ENCODE assay signal across 18 cellular contexts in genomic region chr7:142788303-142789286, GRCh38. TPM values are rescaled to one million over a fixed set of nuclear protein-coding genes. Genes with fewer than 3 reads are reported as not detected.
DNase-seq lines count a peak whose midpoint lies in the region; ATAC-seq, FAIRE-seq and TF ChIP-seq lines count a peak whose summit lies in the region.
"Had no signal": no experiment of that assay in that cellular context is flagged by ENCODE, and none has a peak within 500 bp of the region (broad histone marks: within the 10 kb centered on the region; RNA-seq: fewer than 3 reads in every experiment).

No MANE protein-coding gene starts in this region.

- peak overlapping the region; percentile 95 to 100 (median 96) for H3K27ac Mint-ChIP-seq in CD4-positive, alpha-beta memory T cell
- peak overlapping the region; percentile 98 to 100 for H3K27ac Mint-ChIP-seq in activated naive CD4-positive, alpha-beta T cell treated with anti-CD3 and anti-CD28 coated beads, Interleukin-2, amount 50 U/mL, for 72 hours
- H3K27ac Mint-ChIP-seq in natural killer cell, result peak overlapping the region; percentile 92 to 100
- H3K27ac Mint-ChIP-seq: brain had no signal

- H3K4me1 Mint-ChIP-seq in CD4-positive, alpha-beta memory T cell, result peaks cover 14 to 47% (median 24%) of the 10 kb centered on the region in 4 donors
- peaks cover 72 to 94% of the 10 kb centered on the region in 2 donors for H3K4me1 Mint-ChIP-seq in natural killer cell
- H3K4me1 Mint-ChIP-seq: brain had no signal

- H3F3A ChIP-seq in OCI-LY1 (ENCODE audit: insufficient read depth, low read length), result no peaks in the 10 kb centered on the region

- H3K9ac ChIP-seq in OCI-LY1 (ENCODE audit: low read length), result no peak overlapping the region

- no peak overlapping the region for H2AFZ ChIP-seq in OCI-LY1 (ENCODE audit: low read length)

- FAIRE-seq in RCC 7860 (lab: Jason Lieb, UNC), result no peak
- FAIRE-seq: TTC549 had no signal

- H3K79me2 ChIP-seq in OCI-LY1 (ENCODE audit: insufficient read depth, low read length), result no peaks in the 10 kb centered on the region

- no peaks in the 10 kb centered on the region for H3K9me3 ChIP-seq in CD4-positive, alpha-beta memory T cell (ENCODE audit: control insufficient read depth in 1 of 2, low read length in 2 of 2)
- H3K9me3 ChIP-seq in OCI-LY1 (ENCODE audit: low read length), result no peaks in the 10 kb centered on the region

- peak overlapping the region; percentile 99 for H3K27ac ChIP-seq in CD4-positive, alpha-beta memory T cell (ENCODE audit: low read depth, low read length)
- peak overlapping the region; percentile 58 for H3K27ac ChIP-seq in OCI-LY1 (ENCODE audit: low read depth, low read length, poor library complexity, severe bottlenecking)
- H3K27ac ChIP-seq: foreskin keratinocyte had no signal

- peaks cover 60 to 61% of the 10 kb centered on the region in 2 donors for H3K36me3 Mint-ChIP-seq in CD4-positive, alpha-beta memory T cell
- peaks cover 48 to 64% of the 10 kb centered on the region in 2 donors for H3K36me3 Mint-ChIP-seq in activated naive CD4-positive, alpha-beta T cell treated with anti-CD3 and anti-CD28 coated beads, Interleukin-2, amount 50 U/mL, for 72 hours
- H3K36me3 Mint-ChIP-seq in natural killer cell, result peaks cover 6% of the 10 kb centered on the region
- H3K36me3 Mint-ChIP-seq: brain had no signal

- H3K4me2 ChIP-seq in OCI-LY1 (ENCODE audit: low read length), result no peak overlapping the region

- peak overlapping the region; percentile 83 to 85 for H3K4me3 ChIP-seq in CD4-positive, alpha-beta memory T cell (ENCODE audit: low read length in 2 of 2)
- no peak overlapping the region for H3K4me3 ChIP-seq in OCI-LY1 (ENCODE audit: low read depth, low read length, poor library complexity, severe bottlenecking)

- peak in 3 of 5 donors; percentile 8 to 47 (median 25) for DNase-seq in CD4-positive, alpha-beta memory T cell
- no peak for DNase-seq in activated naive CD4-positive, alpha-beta T cell treated with anti-CD3 and anti-CD28 coated beads, Interleukin-2, amount 50 U/mL, for 72 hours (ENCODE audit: low spot score in 2 of 2)
- no peak for DNase-seq in natural killer cell
- no peak for DNase-seq in RCC 7860 (ENCODE audit: low spot score)
- DNase-seq in cerebellar nuclear complex (lab: John Stamatoyannopoulos, UW), result no peak
- DNase-seq in NCI-H345 treated with DMSO at 0.1 percent for 48 hours (lab: John Stamatoyannopoulos, UW; ENCODE audit: unreplicated experiment), result no peak
- no peak for DNase-seq in SHP77 treated with DMSO at 0.1 percent for 48 hours (lab: John Stamatoyannopoulos, UW)
- DNase-seq: foreskin keratinocyte, NCI-H1694 treated with DMSO at 0.1 percent for 48 hours, NCI-H69, SHP77, trophoblast cell had no signal

- H4K20me1 ChIP-seq in OCI-LY1 (ENCODE audit: insufficient read depth, low read length), result no peaks in the 10 kb centered on the region

- CTCF ChIA-PET in CD4-positive, alpha-beta memory T cell (lab: Charles Lee; ENCODE audit: partially characterized antibody), result interaction anchor here (1.3 to 21.7 kb wide), 3 partner anchors 10 to 488 kb away, joined by 3 to 623 read pairs (median 18); no protein-coding TSS in a partner anchor

- H3K27me3 ChIP-seq in CD4-positive, alpha-beta memory T cell (ENCODE audit: insufficient read depth, low read length), result no peaks in the 10 kb centered on the region
- no peaks in the 10 kb centered on the region for H3K27me3 ChIP-seq in OCI-LY1 (ENCODE audit: insufficient read depth, low read length)

- ATAC-seq in activated naive CD4-positive, alpha-beta T cell treated with anti-CD3 and anti-CD28 coated beads, Interleukin-2, amount 50 U/mL, for 72 hours, result no peak
- ATAC-seq in natural killer cell, result peak in 2 of 3 donors; percentile 14 to 36
- ATAC-seq: foreskin keratinocyte had no signal

- POLR2A ChIA-PET in CD4-positive, alpha-beta memory T cell (lab: Charles Lee; ENCODE audit: partially characterized antibody), result interaction anchor here (0.6 to 30.6 kb wide), 41 partner anchors 19 to 499 kb away, joined by 3 to 6843 read pairs (median 6); partner anchors contain the start of genes CASP2 and EPHB6

- H3K4me1 ChIP-seq in CD4-positive, alpha-beta memory T cell (ENCODE audit: insufficient read depth, low read length), result peaks cover 38% of the 10 kb centered on the region
- H3K4me1 ChIP-seq in OCI-LY1 (ENCODE audit: insufficient read depth, low read length, severe bottlenecking), result peaks cover 62% of the 10 kb centered on the region
- H3K4me1 ChIP-seq: foreskin keratinocyte had no signal

- no peaks in the 10 kb centered on the region for H3K27me3 Mint-ChIP-seq in CD4-positive, alpha-beta memory T cell
- no peaks in the 10 kb centered on the region for H3K27me3 Mint-ChIP-seq in natural killer cell (ENCODE audit: low read depth in 2 of 2)

- TF ChIP-seq CTCF in OCI-LY1 (IDR thresholded peaks at IDR 0.05; ENCODE audit: low read length) (no peak), natural killer cell (IDR thresholded peaks at IDR 0.05) (no peak)

- H3K9me2 ChIP-seq in OCI-LY1 (ENCODE audit: low read depth, low read length), result no peaks in the 10 kb centered on the region

- H3K36me3 ChIP-seq in CD4-positive, alpha-beta memory T cell (ENCODE audit: insufficient read depth, low read length), result peaks cover 16% of the 10 kb centered on the region
- H3K36me3 ChIP-seq in OCI-LY1 (ENCODE audit: insufficient read depth, low read length), result no peaks in the 10 kb centered on the region

- H3K9me3 Mint-ChIP-seq in CD4-positive, alpha-beta memory T cell, result peaks cover 0 to 3% (median under 1%) of the 10 kb centered on the region in 8 donors
- no peaks in the 10 kb centered on the region for H3K9me3 Mint-ChIP-seq in activated naive CD4-positive, alpha-beta T cell treated with anti-CD3 and anti-CD28 coated beads, Interleukin-2, amount 50 U/mL, for 72 hours
- H3K9me3 Mint-ChIP-seq in natural killer cell, result no peaks in the 10 kb centered on the region
- H3K9me3 Mint-ChIP-seq: brain had no signal

- peak overlapping the region; percentile 90 to 100 (median 98) for H3K4me3 Mint-ChIP-seq in CD4-positive, alpha-beta memory T cell
- peak overlapping the region; percentile 87 for H3K4me3 Mint-ChIP-seq in natural killer cell
- H3K4me3 Mint-ChIP-seq: brain had no signal

- intact Hi-C loops in CD4-positive, alpha-beta memory T cell (cut with micrococcal nuclease), result no loop called here
- intact Hi-C loops in natural killer cell (cut with micrococcal nuclease), result no loop called here

RNA-seq across cellular contexts. Expression of gene PRSS2, which starts 17.8 kb away (rescaled TPM):
- not detected for total RNA-seq in CD4-positive, alpha-beta memory T cell
- polyA plus RNA-seq in CD4-positive, alpha-beta memory T cell, result not detected
- under 1 TPM in 1 of 2 donors, not detected in 1; 0.82 TPM for total RNA-seq in activated naive CD4-positive, alpha-beta T cell treated with anti-CD3 and anti-CD28 coated beads, Interleukin-2, amount 50 U/mL, for 72 hours
- total RNA-seq in natural killer cell, result not detected
- total RNA-seq: foreskin keratinocyte, LHCN-M2 had no signal
- polyA plus RNA-seq: BJ had no signal

RNA-seq across cellular contexts. Expression of gene PRSS1, which starts 39.3 kb away (rescaled TPM):
- under 1 TPM in 1 of 2 experiments, not detected in 1; 0.44 TPM for total RNA-seq in CD4-positive, alpha-beta memory T cell
- not detected for polyA plus RNA-seq in CD4-positive, alpha-beta memory T cell
- not detected for total RNA-seq in activated naive CD4-positive, alpha-beta T cell treated with anti-CD3 and anti-CD28 coated beads, Interleukin-2, amount 50 U/mL, for 72 hours
- not detected for total RNA-seq in natural killer cell
- total RNA-seq: foreskin keratinocyte, LHCN-M2, omental fat pad had no signal
- polyA plus RNA-seq: BJ, foreskin keratinocyte had no signal

Comparison
In these comparisons a context has a peak if more than half of its experiments do, and no peak if none do; other contexts are left out.
1. DNase-seq: peak in CD4-positive, alpha-beta memory T cell (3 of 5); none in activated naive CD4-positive, alpha-beta T cell treated with anti-CD3 and anti-CD28 coated beads, Interleukin-2, amount 50 U/mL, for 72 hours (0 of 2), natural killer cell (single experiment), RCC 7860 (single experiment), cerebellar nuclear complex (0 of 2), NCI-H345 treated with DMSO at 0.1 percent for 48 hours (single experiment) and SHP77 treated with DMSO at 0.1 percent for 48 hours (single experiment).
2. ATAC-seq: peak in natural killer cell (2 of 3); none in activated naive CD4-positive, alpha-beta T cell treated with anti-CD3 and anti-CD28 coated beads, Interleukin-2, amount 50 U/mL, for 72 hours (0 of 2).
3. Peak in every context shown above with its lines, with median percentiles within 50 percentile points of each other: H3K27ac Mint-ChIP-seq.